23 cellular contexts compared by ENCODE assay signal in the genomic region with DNA sequence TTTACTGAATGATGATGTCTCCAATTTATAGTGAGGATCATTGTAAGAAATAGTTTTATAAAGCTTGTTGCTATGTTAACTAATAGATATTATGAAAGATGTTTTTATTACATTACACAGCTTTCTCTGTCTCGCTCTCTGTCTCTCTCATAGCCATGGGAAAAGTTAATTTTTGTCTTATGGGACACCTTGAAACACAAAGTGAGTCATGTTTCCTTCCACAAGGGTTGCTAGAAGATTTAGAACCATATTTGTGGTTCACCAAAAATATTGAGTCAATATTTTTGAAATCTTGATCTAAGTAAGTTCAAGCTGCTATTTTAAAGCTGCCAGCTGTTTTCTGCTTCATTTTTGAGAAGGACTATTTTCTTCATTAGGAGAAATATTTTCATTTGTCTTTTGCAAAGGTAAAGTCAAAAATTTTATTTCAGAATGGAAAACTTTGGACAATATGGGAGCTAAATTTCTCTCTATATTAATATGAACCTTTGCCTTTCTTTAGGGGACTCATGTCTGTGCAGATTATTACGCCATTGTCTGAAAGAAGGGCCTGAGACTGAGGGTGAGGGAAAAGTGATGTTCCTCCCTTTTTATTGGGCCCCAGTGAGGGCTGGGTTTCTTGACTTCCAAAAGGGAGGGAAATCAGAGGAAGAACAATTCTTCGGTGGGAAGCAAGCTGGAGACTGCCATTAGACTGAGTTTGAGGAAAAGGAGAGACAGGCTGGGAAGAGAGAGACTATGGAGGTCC.
DNase-seq lines count a peak whose midpoint lies in the region; ATAC-seq, FAIRE-seq and TF ChIP-seq lines count a peak whose summit lies in the region.
"Had no signal": no experiment of that assay in that cellular context is flagged by ENCODE, and none has a peak within 500 bp of the region (broad histone marks: within the 10 kb centered on the region; RNA-seq: fewer than 3 reads in every experiment).

No MANE protein-coding gene starts in this region.

- no peak for TF ChIP-seq CTCF in brain microvascular endothelial cell (IDR thresholded peaks at IDR 0.05; ENCODE audit: low read depth, low read length, missing control alignments)
- TF ChIP-seq CTCF in CD8-positive, alpha-beta T cell (IDR thresholded peaks at IDR 0.05): no peak

- no peaks in the 10 kb centered on the region for H3K9me2 ChIP-seq in Karpas-422 (replicated peaks; ENCODE audit: insufficient read depth, low read length)

- H3K27ac Mint-ChIP-seq in CD8-positive, alpha-beta T cell: no peak overlapping the region
- H3K27ac Mint-ChIP-seq: CD8-positive, alpha-beta memory T cell had no signal

- H3K9me3 Mint-ChIP-seq in CD8-positive, alpha-beta T cell: peaks cover 3% of the 10 kb centered on the region

- DNase-seq in Karpas-422: peak; percentile 5
- peak; percentile 31 for DNase-seq in brain microvascular endothelial cell
- DNase-seq in glomerular visceral epithelial cell (ENCODE audit: extremely low spot score): peak; percentile 56
- no peak for DNase-seq in CD8-positive, alpha-beta T cell
- no peak for DNase-seq in activated CD8-positive, alpha-beta memory T cell treated with anti-CD3 and anti-CD28 coated beads, Interleukin-2, amount 50 U/mL, for 4 hours
- DNase-seq in GM12891 (ENCODE audit: insufficient read length, low spot score): no peak
- DNase-seq: AML-193; C1 segment of cervical spinal cord; Calu3; CD8-positive, alpha-beta memory T cell; DMS153; IMR-90; NCI-H1417; NCI-H1694 treated with DMSO at 0.1 percent for 48 hours; NCI-H2081 treated with DMSO at 0.1 percent for 48 hours; NCI-H446; NCI-H526; SHP77 had no signal

- H3K4me1 ChIP-seq in Karpas-422 (ENCODE audit: low read length): no peaks in the 10 kb centered on the region
- peaks cover 20% of the 10 kb centered on the region for H3K4me1 ChIP-seq in skeletal muscle satellite cell (ENCODE audit: control insufficient read depth, insufficient read depth, low read length)
- no peaks in the 10 kb centered on the region for H3K4me1 ChIP-seq in CD8-positive, alpha-beta T cell (ENCODE audit: insufficient read depth, low read length)

- H3K9me3 ChIP-seq in Karpas-422 (ENCODE audit: low read length) (no peaks in the 10 kb centered on the region), skeletal muscle satellite cell (replicated peaks; ENCODE audit: low read length) (no peaks in the 10 kb centered on the region)
- no peaks in the 10 kb centered on the region for H3K9me3 ChIP-seq in CD8-positive, alpha-beta T cell (ENCODE audit: low read length)

- no peak for FAIRE-seq in GM12891 (lab: Jason Lieb, UNC)
- FAIRE-seq: GM12892, H1, HTR-8/SVneo had no signal

- POLR2A ChIA-PET in CD8-positive, alpha-beta T cell (lab: Charles Lee): no interaction called here

- H3K9ac ChIP-seq in Karpas-422 (ENCODE audit: low read length) (no peak overlapping the region), skeletal muscle satellite cell (ENCODE audit: low read depth, low read length) (peak overlapping the region; percentile 5)
- H3K9ac ChIP-seq: KMS-11 had no signal

- in situ Hi-C loops in brain microvascular endothelial cell (cut with HindIII; ENCODE audit: low pct_ligation_motif_present, low sequenced_read_pairs): no loop called here

- no peaks in the 10 kb centered on the region for H3K79me2 ChIP-seq in Karpas-422 (ENCODE audit: low read length)

- no peaks in the 10 kb centered on the region for H3K27me3 ChIP-seq in Karpas-422 (ENCODE audit: low read length)
- H3K27me3 ChIP-seq in brain microvascular endothelial cell (replicated peaks): no peaks in the 10 kb centered on the region
- H3K27me3 ChIP-seq in skeletal muscle satellite cell (ENCODE audit: control insufficient read depth, insufficient read depth, low read length): peaks cover 6% of the 10 kb centered on the region
- H3K27me3 ChIP-seq in CD8-positive, alpha-beta T cell (ENCODE audit: insufficient read depth, low read length): no peaks in the 10 kb centered on the region

- no peak for ATAC-seq in CD8-positive, alpha-beta T cell

- CTCF ChIA-PET in CD8-positive, alpha-beta T cell (lab: Charles Lee): no interaction called here

- H3K4me2 ChIP-seq in Karpas-422 (ENCODE audit: low read depth, low read length, poor library complexity, severe bottlenecking): no peak overlapping the region
- no peak overlapping the region for H3K4me2 ChIP-seq in skeletal muscle satellite cell (ENCODE audit: low read length)
- H3K4me2 ChIP-seq: KMS-11 had no signal

- peaks cover 23% of the 10 kb centered on the region for H3K27me3 Mint-ChIP-seq in CD8-positive, alpha-beta T cell (ENCODE audit: low read depth)

- H2AFZ ChIP-seq in Karpas-422 (ENCODE audit: low read length): no peak overlapping the region

- no peaks in the 10 kb centered on the region for H3K36me3 Mint-ChIP-seq in CD8-positive, alpha-beta T cell
- H3K36me3 Mint-ChIP-seq: CD8-positive, alpha-beta memory T cell had no signal

- no peak overlapping the region for H3K4me3 Mint-ChIP-seq in CD8-positive, alpha-beta T cell
- H3K4me3 Mint-ChIP-seq: CD8-positive, alpha-beta memory T cell had no signal

- H3K27ac ChIP-seq in Karpas-422 (ENCODE audit: low read length) (no peak overlapping the region), brain microvascular endothelial cell (peak overlapping the region; percentile 63)
- H3K27ac ChIP-seq in CD8-positive, alpha-beta T cell (ENCODE audit: low read depth, low read length): no peak overlapping the region
- H3K27ac ChIP-seq: KMS-11 had no signal

- intact Hi-C loops in CD8-positive, alpha-beta T cell (cut with DNase I, micrococcal nuclease): no loop called here

- H3K4me3 ChIP-seq in Karpas-422 (ENCODE audit: low read length) (no peak overlapping the region), brain microvascular endothelial cell (ENCODE audit: low read depth, low read length) (no peak overlapping the region), skeletal muscle satellite cell (ENCODE audit: low read length) (no peak overlapping the region)
- H3K4me3 ChIP-seq in CD8-positive, alpha-beta T cell (ENCODE audit: low read depth, low read length): no peak overlapping the region

- H4K20me1 ChIP-seq in Karpas-422 (ENCODE audit: insufficient read depth, low read depth, low read length): no peaks in the 10 kb centered on the region

- TF ChIP-seq POLR2A in GM12891 (IDR thresholded peaks at IDR 0.05; ENCODE audit: low read depth, low read length): no peak

- H3K36me3 ChIP-seq in Karpas-422 (ENCODE audit: insufficient read depth, low read length): no peaks in the 10 kb centered on the region
- no peaks in the 10 kb centered on the region for H3K36me3 ChIP-seq in brain microvascular endothelial cell (replicated peaks)
- no peaks in the 10 kb centered on the region for H3K36me3 ChIP-seq in skeletal muscle satellite cell (ENCODE audit: insufficient read depth, low read length)
- H3K36me3 ChIP-seq in CD8-positive, alpha-beta T cell (ENCODE audit: insufficient read depth, low read length): no peaks in the 10 kb centered on the region

- no peaks in the 10 kb centered on the region for H3K4me1 Mint-ChIP-seq in CD8-positive, alpha-beta T cell (ENCODE audit: low read depth)
- H3K4me1 Mint-ChIP-seq: CD8-positive, alpha-beta memory T cell had no signal

TF ChIP-seq in GM12891, 5 proteins besides CTCF, POLR2A, EP300 and RAD21:
- TF ChIP-seq POU2F2 (IDR thresholded peaks at IDR 0.05; ENCODE audit: low read depth, low read length): no peak
- no peak for TF ChIP-seq PAX5 (IDR thresholded peaks at IDR 0.05; ENCODE audit: insufficient read depth, low read length, severe bottlenecking)
- TF ChIP-seq SPI1 (IDR thresholded peaks at IDR 0.05; ENCODE audit: low read depth, low read length): no peak
- no peak for TF ChIP-seq POLR2AphosphoS5 (IDR thresholded peaks at IDR 0.05; ENCODE audit: low read depth, low read length)
- no peak for TF ChIP-seq TAF1 (IDR thresholded peaks at IDR 0.05; ENCODE audit: low read depth, low read length)

Comparison
In these comparisons a context has a peak if more than half of its experiments do, and no peak if none do; other contexts are left out.
1. DNase-seq: peak in Karpas-422 (single experiment), brain microvascular endothelial cell (single experiment) and glomerular visceral epithelial cell (single experiment); none in CD8-positive, alpha-beta T cell (0 of 7), activated CD8-positive, alpha-beta memory T cell treated with anti-CD3 and anti-CD28 coated beads, Interleukin-2, amount 50 U/mL, for 4 hours (single experiment) and GM12891 (single experiment).